Comparison of ENCODE assay signal across 20 cellular contexts in genomic region chr6:39281312-39281980, GRCh38. TPM values are rescaled to one million over a fixed set of nuclear protein-coding genes. Genes with fewer than 3 reads are reported as not detected.
"Had no signal": no experiment of that assay in that cellular context is flagged by ENCODE, and none has a peak within 500 bp of the region (broad histone marks: within the 10 kb centered on the region; RNA-seq: fewer than 3 reads in every experiment).

No MANE protein-coding gene starts in this region.

- H3K27me3 Mint-ChIP-seq: activated CD4-positive, alpha-beta T cell treated with anti-CD3 and anti-CD28 coated beads for 36 hours; activated naive CD4-positive, alpha-beta T cell treated with anti-CD3 and anti-CD28 coated beads, Interleukin-2, amount 50 U/mL, for 24 hours had no signal

- H3K9me3 Mint-ChIP-seq: activated CD4-positive, alpha-beta memory T cell treated with anti-CD3 and anti-CD28 coated beads, Interleukin-2, amount 10 ng/mL, durations not matched to agents 7 days and 5 days; activated naive CD4-positive, alpha-beta T cell treated with anti-CD3 and anti-CD28 coated beads, Interleukin-2, amount 50 U/mL, for 24 hours; stimulated activated effector memory CD8-positive, alpha-beta T cell treated with anti-CD3 and anti-CD28 coated beads, Interleukin-12 subunit alpha, Interleukin-12 subunit beta, amount 100 ng/mL, for 72 hours; T-helper 1 cell treated with Interleukin-12 subunit alpha and Interleukin-12 subunit beta and Interleukin-4 antibody, amounts not matched to agents 30 μg/mL and 1 μg/mL, for 36 hours had no signal

- H3K9me3 ChIP-seq: adrenal gland, pancreas, tibial artery had no signal

- H3K36me3 ChIP-seq: adrenal gland, pancreas, tibial artery, WERI-Rb-1 had no signal

- H3K4me3 ChIP-seq: adrenal gland, pancreas, tibial artery had no signal

- H3K4me1 Mint-ChIP-seq: activated CD4-positive, alpha-beta T cell treated with anti-CD3 and anti-CD28 coated beads for 36 hours; activated naive CD4-positive, alpha-beta T cell treated with anti-CD3 and anti-CD28 coated beads, Interleukin-2, amount 50 U/mL, for 24 hours; stimulated activated effector memory CD8-positive, alpha-beta T cell treated with anti-CD3 and anti-CD28 coated beads, Interleukin-12 subunit alpha, Interleukin-12 subunit beta, amount 100 ng/mL, for 72 hours had no signal

- H3K27me3 ChIP-seq: adrenal gland, pancreas had no signal

- H3K4me3 Mint-ChIP-seq: activated CD4-positive, alpha-beta memory T cell treated with anti-CD3 and anti-CD28 coated beads, Interleukin-2, amount 10 ng/mL, durations not matched to agents 7 days and 5 days; activated CD4-positive, alpha-beta T cell treated with anti-CD3 and anti-CD28 coated beads for 36 hours; activated naive CD4-positive, alpha-beta T cell treated with anti-CD3 and anti-CD28 coated beads, Interleukin-2, amount 50 U/mL, for 24 hours; stimulated activated effector memory CD8-positive, alpha-beta T cell treated with anti-CD3 and anti-CD28 coated beads, Interleukin-12 subunit alpha, Interleukin-12 subunit beta, amount 100 ng/mL, for 72 hours; T-helper 1 cell treated with Interleukin-12 subunit alpha and Interleukin-12 subunit beta and Interleukin-4 antibody, amounts not matched to agents 30 μg/mL and 1 μg/mL, for 36 hours had no signal

- DNase-seq: activated CD4-positive, alpha-beta memory T cell treated with anti-CD3 and anti-CD28 coated beads, Interleukin-2, amount 10 ng/mL, durations not matched to agents 7 days and 5 days; activated CD4-positive, alpha-beta T cell treated with anti-CD3 and anti-CD28 coated beads for 36 hours; activated CD8-positive, alpha-beta memory T cell treated with anti-CD3 and anti-CD28 coated beads, Interleukin-2, amount 50 U/mL, for 4 hours; activated effector memory CD4-positive, alpha-beta T cell treated with anti-CD3 and anti-CD28 coated beads, Interleukin-2, amount 50 U/mL, for 16 hours; activated T-cell treated with anti-CD3 and anti-CD28 coated beads, Interleukin-2, amount 50 U/mL, for 48 hours; adrenal gland; cortex of kidney; effector CD8-positive, alpha-beta T cell; head of caudate nucleus; mammary epithelial cell; pancreas; tibial artery; WERI-Rb-1 had no signal

- H3K36me3 Mint-ChIP-seq: activated naive CD4-positive, alpha-beta T cell treated with anti-CD3 and anti-CD28 coated beads, Interleukin-2, amount 50 U/mL, for 24 hours; stimulated activated effector memory CD8-positive, alpha-beta T cell treated with anti-CD3 and anti-CD28 coated beads, Interleukin-12 subunit alpha, Interleukin-12 subunit beta, amount 100 ng/mL, for 72 hours had no signal

- H3K4me1 ChIP-seq: pancreas had no signal

- H3K27ac ChIP-seq: tibial artery, WERI-Rb-1 had no signal

- H3K27ac Mint-ChIP-seq: activated CD4-positive, alpha-beta memory T cell treated with anti-CD3 and anti-CD28 coated beads, Interleukin-2, amount 10 ng/mL, durations not matched to agents 7 days and 5 days; activated CD4-positive, alpha-beta T cell treated with anti-CD3 and anti-CD28 coated beads for 36 hours; activated naive CD4-positive, alpha-beta T cell treated with anti-CD3 and anti-CD28 coated beads, Interleukin-2, amount 50 U/mL, for 24 hours; stimulated activated effector memory CD8-positive, alpha-beta T cell treated with anti-CD3 and anti-CD28 coated beads, Interleukin-12 subunit alpha, Interleukin-12 subunit beta, amount 100 ng/mL, for 72 hours; T-helper 1 cell treated with Interleukin-12 subunit alpha and Interleukin-12 subunit beta and Interleukin-4 antibody, amounts not matched to agents 30 μg/mL and 1 μg/mL, for 36 hours had no signal

RNA-seq across cellular contexts. Expression of gene KCNK17, which starts 32.8 kb away (rescaled TPM):
- total RNA-seq: activated CD4-positive, alpha-beta memory T cell treated with anti-CD3 and anti-CD28 coated beads, Interleukin-2, amount 10 ng/mL, durations not matched to agents 7 days and 5 days; activated CD4-positive, alpha-beta T cell treated with anti-CD3 and anti-CD28 coated beads for 36 hours; epithelial cell of proximal tubule had no signal
- polyA plus RNA-seq: mammary epithelial cell had no signal

RNA-seq across cellular contexts. Expression of gene KCNK16, which starts 41.1 kb away (rescaled TPM):
- total RNA-seq: activated CD4-positive, alpha-beta memory T cell treated with anti-CD3 and anti-CD28 coated beads, Interleukin-2, amount 10 ng/mL, durations not matched to agents 7 days and 5 days; activated CD4-positive, alpha-beta T cell treated with anti-CD3 and anti-CD28 coated beads for 36 hours; adrenal gland; cardiac septum; epithelial cell of proximal tubule; frontal cortex; mammary epithelial cell had no signal
- polyA plus RNA-seq: adrenal gland, mammary epithelial cell, neural cell had no signal

RNA-seq across cellular contexts. Expression of gene KCNK5, which starts 52.2 kb away (rescaled TPM):
- polyA plus RNA-seq: neural cell had no signal
